ENCODE assay signal across 20 cellular contexts in the genomic region with DNA sequence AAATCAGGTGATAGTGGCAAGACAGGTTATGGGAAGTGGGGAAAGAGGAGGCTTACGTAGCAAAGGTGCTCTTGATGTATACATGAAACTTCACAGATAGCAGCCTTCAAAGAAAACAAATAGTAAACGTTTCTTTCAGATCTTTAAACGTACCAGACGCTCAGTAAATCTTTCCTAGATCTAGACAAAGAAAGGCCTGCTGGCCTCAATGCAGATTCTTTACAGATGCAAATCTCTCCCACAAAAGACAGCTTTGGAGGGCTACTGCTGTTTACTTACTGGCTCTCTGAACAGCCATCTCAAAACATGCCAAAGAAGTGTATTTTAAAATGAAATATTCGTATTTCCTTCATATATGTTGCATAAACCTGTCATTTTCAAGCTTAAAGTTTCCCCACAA.
A peak's percentile ranks its signal among the peaks of the same experiment; 100 is the strongest.
DNase-seq lines count a peak whose midpoint lies in the region; ATAC-seq and TF ChIP-seq lines count a peak whose summit lies in the region.
"Had no signal": no experiment of that assay in that cellular context is flagged by ENCODE, and none has a peak within 500 bp of the region (broad histone marks: within the 10 kb centered on the region; RNA-seq: fewer than 3 reads in every experiment).

No MANE protein-coding gene starts in this region.

- H3K4me3 Mint-ChIP-seq in WTC11 = peak overlapping the region; percentile 5; the same call in 1 of the 2 replicates

- H3K4me1 ChIP-seq in HUES6 (ENCODE audit: control insufficient read depth, insufficient read depth, low read length) = peaks cover 23% of the 10 kb centered on the region

- in situ Hi-C loops in brain microvascular endothelial cell (cut with HindIII; ENCODE audit: low pct_ligation_motif_present, low sequenced_read_pairs) = no loop called here

- no peaks in the 10 kb centered on the region; the same call in 1 of the 2 replicates for H3K36me3 Mint-ChIP-seq in WTC11

- intact Hi-C loops in head of caudate nucleus (cut with DNase I) = no loop called here

- DNase-seq in WTC11 (ENCODE audit: low spot score) (no peak), islet precursor cell (peak; percentile 57), brain microvascular endothelial cell (no peak), head of caudate nucleus (no peak)
- DNase-seq in activated CD4-positive, alpha-beta T cell treated with anti-CD3 and anti-CD28 coated beads, Interleukin-2, amount 50 U/mL, for 4 hours = no peak
- DNase-seq: ACHN; C1 segment of cervical spinal cord; DMS79 treated with DMSO at 0.1 percent for 48 hours; HCEC 1CT; NCI-H1417; NCI-H187; NCI-H2171; NCI-H446 treated with DMSO at 0.1 percent for 48 hours; NCI-H748 treated with DMSO at 0.1 percent for 48 hours; NK-92 treated with Interleukin-12 subunit alpha and Interleukin-12 subunit beta, amount 100 ng/mL, for 24 hours; OCI-M1; Right ventricle myocardium superior had no signal

- peaks cover 33% of the 10 kb centered on the region for H3K4me1 Mint-ChIP-seq in WTC11

- H3K9me3 Mint-ChIP-seq in WTC11 = peaks cover 7% of the 10 kb centered on the region

- ATAC-seq in WTC11 = peak; percentile 86
- ATAC-seq in HG02938 (IDR thresholded peaks at IDR 0.05; ENCODE audit: unreplicated experiment) = no peak
- ATAC-seq: K562 had no signal

- H3K27ac ChIP-seq in HUES6 (ENCODE audit: low read depth, low read length) (peak overlapping the region; percentile 89; the same call in 1 of the 2 replicates), brain microvascular endothelial cell (no peak overlapping the region)

- TF ChIP-seq CTCF in WTC11 (IDR thresholded peaks at IDR 0.05) = no peak
- no peak for TF ChIP-seq CTCF in brain microvascular endothelial cell (IDR thresholded peaks at IDR 0.05; ENCODE audit: low read depth, low read length, missing control alignments)

- peak overlapping the region; percentile 34 for H3K27ac Mint-ChIP-seq in WTC11

- no peaks in the 10 kb centered on the region for H3K27me3 ChIP-seq in HUES6 (ENCODE audit: control insufficient read depth, insufficient read depth, low read length)
- H3K27me3 ChIP-seq in brain microvascular endothelial cell (replicated peaks) = no peaks in the 10 kb centered on the region

- H3K27me3 Mint-ChIP-seq in WTC11 (ENCODE audit: low read depth) = no peaks in the 10 kb centered on the region; the same call in 1 of the 2 replicates

- H3K36me3 ChIP-seq in HUES6 (ENCODE audit: control insufficient read depth, insufficient read depth, low read length) = no peaks in the 10 kb centered on the region
- no peaks in the 10 kb centered on the region for H3K36me3 ChIP-seq in brain microvascular endothelial cell (replicated peaks)

- peak overlapping the region; percentile 61 for H3K9ac ChIP-seq in HUES6 (ENCODE audit: low read length)

- no peaks in the 10 kb centered on the region for H3K9me3 ChIP-seq in HUES6 (ENCODE audit: control insufficient read depth, insufficient read depth, low read depth, low read length)

- POLR2A ChIA-PET in WTC11 (lab: Charles Lee) = interaction anchor here (0.5 kb wide), 1 partner anchor 132 kb away, joined by 3 read pairs; no protein-coding TSS in a partner anchor

- CTCF ChIA-PET in WTC11 (lab: Charles Lee) = no interaction called here

- H3K4me3 ChIP-seq in HUES6 (ENCODE audit: low read depth, low read length) = peak overlapping the region; percentile 26; the same call in 1 of the 2 replicates
- H3K4me3 ChIP-seq in brain microvascular endothelial cell (ENCODE audit: low read depth, low read length) = no peak overlapping the region
- H3K4me3 ChIP-seq: K562 had no signal

TF ChIP-seq in WTC11, 78 proteins besides CTCF, POLR2A, EP300 and RAD21:
- TF ChIP-seq JAZF1 (CRISPR knock-in tag; IDR thresholded peaks at IDR 0.05) (peak; percentile 72; the same call in 1 of the 2 replicates), CREB1 (CRISPR knock-in tag; IDR thresholded peaks at IDR 0.05) (no peak)
- TF ChIP-seq, protein P1, sequence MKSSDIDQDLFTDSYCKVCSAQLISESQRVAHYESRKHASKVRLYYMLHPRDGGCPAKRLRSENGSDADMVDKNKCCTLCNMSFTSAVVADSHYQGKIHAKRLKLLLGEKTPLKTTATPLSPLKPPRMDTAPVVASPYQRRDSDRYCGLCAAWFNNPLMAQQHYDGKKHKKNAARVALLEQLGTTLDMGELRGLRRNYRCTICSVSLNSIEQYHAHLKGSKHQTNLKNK (CRISPR knock-in tag; IDR thresholded peaks at IDR 0.05) = peak; percentile 88
